ENCODE assay signal across 19 cellular contexts in genomic region chr1:41762251-41762650, GRCh38.
DNase-seq lines count a peak whose midpoint lies in the region; ATAC-seq and TF ChIP-seq lines count a peak whose summit lies in the region.
"Had no signal": no experiment of that assay in that cellular context is flagged by ENCODE, and none has a peak within 500 bp of the region (broad histone marks: within the 10 kb centered on the region; RNA-seq: fewer than 3 reads in every experiment).

No MANE protein-coding gene starts in this region.

- ATAC-seq in HCT116 (no peak), HG02763 (IDR thresholded peaks at IDR 0.05; ENCODE audit: unreplicated experiment) (no peak)

- peaks cover 1 to 2% of the 10 kb centered on the region in 2 donors for H3K36me3 Mint-ChIP-seq in CD14-positive monocyte
- no peaks in the 10 kb centered on the region for H3K36me3 Mint-ChIP-seq in chondrocyte (ENCODE audit: low read depth)
- no peaks in the 10 kb centered on the region for H3K36me3 Mint-ChIP-seq in nephron progenitor cell (ENCODE audit: low read depth)
- H3K36me3 Mint-ChIP-seq in mesothelial cell of epicardium, result no peaks in the 10 kb centered on the region

- H3K27me3 ChIP-seq in HCT116 (ENCODE audit: insufficient read depth, low read length), result peaks cover 3% of the 10 kb centered on the region; the same call in 1 of the 2 replicates
- no peaks in the 10 kb centered on the region for H3K27me3 ChIP-seq in effector memory CD4-positive, alpha-beta T cell (replicated peaks; ENCODE audit: control insufficient read depth, insufficient read depth, low read length, poor library complexity, severe bottlenecking)

- no peaks in the 10 kb centered on the region for H3K4me1 ChIP-seq in HCT116 (ENCODE audit: control insufficient read depth in 1 of 2, insufficient read depth in 2 of 2, low read length in 2 of 2)
- no peaks in the 10 kb centered on the region for H3K4me1 ChIP-seq in effector memory CD4-positive, alpha-beta T cell (ENCODE audit: control insufficient read depth, insufficient read depth, low read length, poor library complexity, severe bottlenecking)

- intact Hi-C loops in CD14-positive monocyte (cut with micrococcal nuclease) (loop anchor here in 1 of 2 donors (5.0 kb wide), 1 partner anchor 35 kb away; no protein-coding TSS in a partner anchor), HCT116 (cut with micrococcal nuclease) (no loop called here)

- peak; percentile 18; the same call in 1 of the 2 replicates for TF ChIP-seq RAD21 in HCT116 (IDR thresholded peaks at IDR 0.05; ENCODE audit: low read depth)

- no peak overlapping the region for H2AFZ ChIP-seq in HCT116 (ENCODE audit: low read depth, low read length, poor library complexity, severe bottlenecking)

- H3K27me3 Mint-ChIP-seq in CD14-positive monocyte (ENCODE audit: low read depth in 3 of 3), result peaks cover 0 to 2% (median 0%) of the 10 kb centered on the region in 3 donors
- peaks cover 7% of the 10 kb centered on the region for H3K27me3 Mint-ChIP-seq in chondrocyte (ENCODE audit: low read depth)
- peaks cover 32% of the 10 kb centered on the region for H3K27me3 Mint-ChIP-seq in nephron progenitor cell (ENCODE audit: low read depth, poor library complexity)
- no peaks in the 10 kb centered on the region for H3K27me3 Mint-ChIP-seq in mesothelial cell of epicardium (ENCODE audit: low read depth)
- H3K27me3 Mint-ChIP-seq: CD4-positive, alpha-beta T cell had no signal

- no peaks in the 10 kb centered on the region for H3K79me2 ChIP-seq in HCT116 (ENCODE audit: insufficient read depth, low read length)

- no peak overlapping the region for H3K4me2 ChIP-seq in HCT116 (ENCODE audit: low read length)
- H3K4me2 ChIP-seq: SK-N-SH had no signal

- no peak overlapping the region for H3K27ac ChIP-seq in HCT116 (ENCODE audit: low read depth, low read length)
- H3K27ac ChIP-seq in effector memory CD4-positive, alpha-beta T cell (ENCODE audit: insufficient read depth, low read length, poor library complexity, severe bottlenecking), result no peak overlapping the region

- H3K4me1 Mint-ChIP-seq in CD14-positive monocyte, result peaks cover 59% of the 10 kb centered on the region
- H3K4me1 Mint-ChIP-seq in chondrocyte (ENCODE audit: low read depth), result no peaks in the 10 kb centered on the region
- no peaks in the 10 kb centered on the region for H3K4me1 Mint-ChIP-seq in nephron progenitor cell
- peaks cover 15% of the 10 kb centered on the region for H3K4me1 Mint-ChIP-seq in mesothelial cell of epicardium

- RAD21 ChIA-PET in HCT116 (lab: Charles Lee; ENCODE audit: low non-redundant PET in 1 of 2, low total read pairs in 2 of 2, uncharacterized antibody in 2 of 2, unreplicated experiment in 2 of 2), result no interaction called here

- H3K9me3 Mint-ChIP-seq in CD14-positive monocyte (peaks cover 2 to 13% (median 4%) of the 10 kb centered on the region in 7 donors), chondrocyte (ENCODE audit: low read depth) (no peaks in the 10 kb centered on the region), nephron progenitor cell (no peaks in the 10 kb centered on the region), mesothelial cell of epicardium (peaks cover 7% of the 10 kb centered on the region)

- H3K9ac ChIP-seq in HCT116 (ENCODE audit: low read length), result no peak overlapping the region
- H3K9ac ChIP-seq: SK-N-SH had no signal

- H4K20me1 ChIP-seq in HCT116 (ENCODE audit: insufficient read depth), result no peaks in the 10 kb centered on the region

- BruUV-seq in HCT116 (replicated peaks; lab: Mats Ljungman, UMichigan), result no TSS peak

- CTCF ChIA-PET in HCT116 (lab: Charles Lee), result no interaction called here

- H3K4me3 Mint-ChIP-seq in CD14-positive monocyte (no peak overlapping the region), chondrocyte (ENCODE audit: unreplicated experiment) (no peak overlapping the region), nephron progenitor cell (no peak overlapping the region), mesothelial cell of epicardium (no peak overlapping the region)
- H3K4me3 Mint-ChIP-seq: CD4-positive, alpha-beta T cell had no signal

- H3K4me3 ChIP-seq in HCT116 (replicated peaks in 1 of 2; ENCODE audit: low read depth in 1 of 2, low read length in 2 of 2), result no peak overlapping the region
- H3K4me3 ChIP-seq in effector memory CD4-positive, alpha-beta T cell (ENCODE audit: insufficient read depth, low read depth, low read length, poor library complexity, severe bottlenecking), result no peak overlapping the region

- TF ChIP-seq CTCF in CD14-positive monocyte (IDR thresholded peaks at IDR 0.05) (peak; percentile 19), HCT116 (IDR thresholded peaks at IDR 0.05 in 2 of 3, conservative IDR thresholded peaks at IDR 0.05 in 1 of 3; ENCODE audit: borderline replicate concordance in 1 of 3, insufficient read depth in 1 of 3, low read depth in 2 of 3, low read length in 2 of 3) (no peak), chondrocyte (IDR thresholded peaks at IDR 0.05) (peak; percentile 17), nephron progenitor cell (IDR thresholded peaks at IDR 0.05) (peak; percentile 9), mesothelial cell of epicardium (IDR thresholded peaks at IDR 0.05; ENCODE audit: unreplicated experiment) (no peak)

- DNase-seq in CD14-positive monocyte (ENCODE audit: low spot score) (no peak), HCT116 (ENCODE audit: low read depth, low spot score) (no peak), chondrocyte (ENCODE audit: low spot score) (no peak), nephron progenitor cell (no peak), amygdala (lab: John Stamatoyannopoulos, UW) (no peak), mesothelial cell of epicardium (ENCODE audit: low spot score in 2 of 2, unreplicated experiment in 2 of 2) (no peak)
- no peak for DNase-seq in effector memory CD4-positive, alpha-beta T cell
- DNase-seq: AML-193; CD4-positive, alpha-beta T cell; HCEC 1CT; Kasumi-1; MM.1S; NCI-H187; NCI-H345; NCI-H526 treated with DMSO at 0.1 percent for 48 hours; NK-92 treated with Interleukin-12 subunit alpha and Interleukin-12 subunit beta, amount 100 ng/mL, for 24 hours; SHP77; SK-N-SH had no signal

- TF ChIP-seq POLR2A in HCT116 (IDR thresholded peaks at IDR 0.05; ENCODE audit: borderline replicate concordance, extremely low read depth, insufficient read depth, insufficient read length), result no peak

- H3K36me3 ChIP-seq in HCT116 (ENCODE audit: control insufficient read depth in 1 of 2, insufficient read depth in 2 of 2, low read length in 2 of 2), result no peaks in the 10 kb centered on the region
- no peaks in the 10 kb centered on the region for H3K36me3 ChIP-seq in effector memory CD4-positive, alpha-beta T cell (ENCODE audit: control insufficient read depth, insufficient read depth, low read length)

- peaks cover 9 to 13% of the 10 kb centered on the region in 2 experiments; a peak in 3 of 4 replicates for H3K9me3 ChIP-seq in HCT116 (ENCODE audit: control insufficient read depth in 1 of 2, insufficient read depth in 1 of 2, low read depth in 1 of 2, low read length in 2 of 2)
- no peaks in the 10 kb centered on the region for H3K9me3 ChIP-seq in effector memory CD4-positive, alpha-beta T cell (ENCODE audit: control insufficient read depth, low read length)
- H3K9me3 ChIP-seq: SK-N-SH had no signal

- POLR2A ChIA-PET in HCT116 (lab: Charles Lee), result no interaction called here

- no peaks in the 10 kb centered on the region for H3K9me2 ChIP-seq in HCT116 (ENCODE audit: insufficient read depth)
- H3K9me2 ChIP-seq: SK-N-SH had no signal

- H3K27ac Mint-ChIP-seq in CD14-positive monocyte, result no peak overlapping the region
- H3K27ac Mint-ChIP-seq in chondrocyte (ENCODE audit: unreplicated experiment), result no peak overlapping the region
- no peak overlapping the region for H3K27ac Mint-ChIP-seq in nephron progenitor cell
- H3K27ac Mint-ChIP-seq in mesothelial cell of epicardium, result no peak overlapping the region
- H3K27ac Mint-ChIP-seq: CD4-positive, alpha-beta T cell had no signal

TF ChIP-seq in HCT116, 20 proteins besides CTCF, POLR2A, EP300 and RAD21:
- TF ChIP-seq SRF (IDR thresholded peaks at IDR 0.05; ENCODE audit: low read depth) (no peak), JUND (IDR thresholded peaks at IDR 0.05) (no peak), SP1 (IDR thresholded peaks at IDR 0.05; ENCODE audit: low read depth) (no peak), ATF3 (IDR thresholded peaks at IDR 0.05) (no peak), CEBPB (IDR thresholded peaks at IDR 0.05; ENCODE audit: low read depth) (no peak), ZNF274 (IDR thresholded peaks at IDR 0.05; ENCODE audit: low read depth, low read length) (no peak)

Comparison
In these comparisons a context has a peak if more than half of its experiments do, and no peak if none do; other contexts are left out.
1. CTCF ChIP-seq: peak in CD14-positive monocyte (single experiment), chondrocyte (single experiment) and nephron progenitor cell (single experiment); none in HCT116 (0 of 3) and mesothelial cell of epicardium (single experiment).